Comparison of ENCODE assay signal across 8 cellular contexts in genomic region chr5:75567710-75568109, GRCh38. TPM values are rescaled to one million over a fixed set of nuclear protein-coding genes. Genes with fewer than 3 reads are reported as not detected.
DNase-seq lines count a peak whose midpoint lies in the region; ATAC-seq and TF ChIP-seq lines count a peak whose summit lies in the region.

No MANE protein-coding gene starts in this region.

- no peak overlapping the region for H3K4me3 Mint-ChIP-seq in GM23338

- in situ Hi-C loops in G401 (cut with HindIII; ENCODE audit: low sequenced_read_pairs): no loop called here

- H3K79me2 ChIP-seq in GM23338 (replicated peaks; ENCODE audit: insufficient read depth): peaks cover 4% of the 10 kb centered on the region; the same call in 1 of the 2 replicates

- no peaks in the 10 kb centered on the region for H3K4me1 ChIP-seq in GM23338 (ENCODE audit: insufficient read depth)
- peaks cover 17% of the 10 kb centered on the region for H3K4me1 ChIP-seq in foreskin keratinocyte

- ATAC-seq in GM23338: peak; percentile 28; the same call in 2 of the 3 replicates
- ATAC-seq in foreskin keratinocyte: peak; percentile 42
- ATAC-seq in GM18519 (IDR thresholded peaks at IDR 0.05; ENCODE audit: low FRiP score, unreplicated experiment): no peak

- H3K27ac Mint-ChIP-seq in GM23338: peak overlapping the region; percentile 54; the same call in 1 of the 2 replicates

- H3K27ac ChIP-seq in GM23338 (ENCODE audit: low read depth) (no peak overlapping the region), foreskin keratinocyte (no peak overlapping the region)

- H4K20me1 ChIP-seq in GM23338 (replicated peaks; ENCODE audit: insufficient read depth): no peaks in the 10 kb centered on the region

- TF ChIP-seq CTCF in GM23338 (conservative IDR thresholded peaks at IDR 0.05; ENCODE audit: low read depth in 2 of 2): no peak
- no peak for TF ChIP-seq CTCF in foreskin keratinocyte (conservative IDR thresholded peaks at IDR 0.05)

- H3K4me2 ChIP-seq in GM23338: no peak overlapping the region

- H3K27me3 ChIP-seq in GM23338 (ENCODE audit: insufficient read depth): no peaks in the 10 kb centered on the region
- no peaks in the 10 kb centered on the region for H3K27me3 ChIP-seq in foreskin keratinocyte

- peak; percentile 74 for DNase-seq in Daoy (ENCODE audit: low read depth)
- no peak for DNase-seq in GM23338 (ENCODE audit: low spot score)
- DNase-seq in SIG-M5 (lab: John Stamatoyannopoulos, UW): peak; percentile 3
- DNase-seq in foreskin keratinocyte: no peak
- DNase-seq in SHP77 (lab: John Stamatoyannopoulos, UW): no peak
- DNase-seq in SKM-1 treated with dmso at 0.1 percent for 144 hours (lab: John Stamatoyannopoulos, UW; ENCODE audit: unreplicated experiment): no peak
- no peak for DNase-seq in G401 (ENCODE audit: low spot score)

- no peak overlapping the region for H2AFZ ChIP-seq in GM23338

- H3K27me3 Mint-ChIP-seq in GM23338 (ENCODE audit: insufficient read depth, low read depth, poor library complexity): no peaks in the 10 kb centered on the region

- H3K36me3 ChIP-seq in GM23338 (ENCODE audit: insufficient read depth): no peaks in the 10 kb centered on the region

- H3K36me3 Mint-ChIP-seq in GM23338 (ENCODE audit: low read depth): peaks cover 21% of the 10 kb centered on the region; the same call in 2 of the 3 replicates

- 0 out of 2 replicates have a peak, but pooled peaks cover 3% of the 10 kb centered on the region for H3K9me2 ChIP-seq in GM23338 (ENCODE audit: insufficient read depth)

- H3K9me3 Mint-ChIP-seq in GM23338: peaks cover 18% of the 10 kb centered on the region

- no peaks in the 10 kb centered on the region for H3F3A ChIP-seq in GM23338 (replicated peaks; ENCODE audit: low read depth)

- no peak overlapping the region for H3K4me3 ChIP-seq in GM23338

- peaks cover 2% of the 10 kb centered on the region; the same call in 1 of the 3 replicates for H3K4me1 Mint-ChIP-seq in GM23338

TF ChIP-seq in GM23338, 12 proteins besides CTCF, POLR2A, EP300 and RAD21 (continues in another document):
- TF ChIP-seq NANOG (IDR thresholded peaks at IDR 0.05; ENCODE audit: borderline replicate concordance): no peak
- no peak for TF ChIP-seq EZH2phosphoT487 (IDR thresholded peaks at IDR 0.05; ENCODE audit: unreplicated experiment)
- no peak for TF ChIP-seq REST (IDR thresholded peaks at IDR 0.05; ENCODE audit: unreplicated experiment)
- no peak for TF ChIP-seq ETS1 (IDR thresholded peaks at IDR 0.05)
- no peak for TF ChIP-seq EZH2 (IDR thresholded peaks at IDR 0.05; ENCODE audit: low read depth, unreplicated experiment)
- TF ChIP-seq ZNF114 (CRISPR knock-in tag; IDR thresholded peaks at IDR 0.05): no peak
- no peak for TF ChIP-seq STAT1 (IDR thresholded peaks at IDR 0.05; ENCODE audit: unreplicated experiment)
- no peak for TF ChIP-seq POLR2AphosphoS5 (IDR thresholded peaks at IDR 0.05; ENCODE audit: low read depth)
- TF ChIP-seq ZNF331 (CRISPR knock-in tag; IDR thresholded peaks at IDR 0.05; ENCODE audit: low read depth): no peak

RNA-seq across cellular contexts. Expression of gene ANKDD1B, which starts 43.5 kb away (rescaled TPM):
- total RNA-seq in Daoy (2014; rRNA removed; shearing (Covaris generic)): 0.06 and 0.12 TPM in 2 replicates
- 0.73 TPM in 1 of 2 replicates, not detected in the other for total RNA-seq in GM23338 (2014; rRNA removed; shearing (Covaris generic))
- polyA plus RNA-seq in GM23338 (2016; fragmentation: Nextera tagmentation; extraction: Ambion mirVana): 0.28 and 0.40 TPM in 2 replicates
- 0.07 and 0.10 TPM in 2 replicates for total RNA-seq in foreskin keratinocyte
- polyA plus RNA-seq in foreskin keratinocyte: 0.07 TPM in 2 replicates
- total RNA-seq in G401 (2014; rRNA removed; shearing (Covaris generic)): not detected in 2 replicates

RNA-seq across cellular contexts. Expression of gene POLK, which starts 56.0 kb away (rescaled TPM):
- total RNA-seq in Daoy (2014; rRNA removed; shearing (Covaris generic)): 20.2 and 31.6 TPM in 2 replicates
- total RNA-seq in GM23338 (2014; rRNA removed; shearing (Covaris generic)): 10.9 and 14.5 TPM in 2 replicates
- polyA plus RNA-seq in GM23338 (2016; fragmentation: Nextera tagmentation; extraction: Ambion mirVana) (5.4 and 6.3 TPM in 2 replicates), foreskin keratinocyte (2.3 and 2.9 TPM in 2 replicates)
- 20.1 and 20.8 TPM in 2 replicates for total RNA-seq in foreskin keratinocyte
- total RNA-seq in G401 (2014; rRNA removed; shearing (Covaris generic)): 14.4 and 14.5 TPM in 2 replicates

RNA-seq across cellular contexts. Expression of gene CERT1, which starts 56.3 kb away (rescaled TPM):
- total RNA-seq in Daoy (2014; rRNA removed; shearing (Covaris generic)): 10.0 and 12.5 TPM in 2 replicates
- 38.9 and 40.7 TPM in 2 replicates for total RNA-seq in GM23338 (2014; rRNA removed; shearing (Covaris generic))
- 36.5 and 37.5 TPM in 2 replicates for polyA plus RNA-seq in GM23338 (2016; fragmentation: Nextera tagmentation; extraction: Ambion mirVana)
- total RNA-seq in foreskin keratinocyte: 18.3 and 24.7 TPM in 2 replicates
- 4.5 and 7.4 TPM in 2 replicates for polyA plus RNA-seq in foreskin keratinocyte
- 49.4 and 52.5 TPM in 2 replicates for total RNA-seq in G401 (2014; rRNA removed; shearing (Covaris generic))

Comparison
In these comparisons a context has a peak if more than half of its experiments do, and no peak if none do; other contexts are left out.
1. DNase-seq: peak in Daoy (single experiment) and SIG-M5 (single experiment); none in GM23338 (single experiment), foreskin keratinocyte (0 of 2), SHP77 (0 of 2), SKM-1 treated with dmso at 0.1 percent for 144 hours (single experiment) and G401 (single experiment).